ENCODE assay signal across 2 cellular contexts in the genomic region with DNA sequence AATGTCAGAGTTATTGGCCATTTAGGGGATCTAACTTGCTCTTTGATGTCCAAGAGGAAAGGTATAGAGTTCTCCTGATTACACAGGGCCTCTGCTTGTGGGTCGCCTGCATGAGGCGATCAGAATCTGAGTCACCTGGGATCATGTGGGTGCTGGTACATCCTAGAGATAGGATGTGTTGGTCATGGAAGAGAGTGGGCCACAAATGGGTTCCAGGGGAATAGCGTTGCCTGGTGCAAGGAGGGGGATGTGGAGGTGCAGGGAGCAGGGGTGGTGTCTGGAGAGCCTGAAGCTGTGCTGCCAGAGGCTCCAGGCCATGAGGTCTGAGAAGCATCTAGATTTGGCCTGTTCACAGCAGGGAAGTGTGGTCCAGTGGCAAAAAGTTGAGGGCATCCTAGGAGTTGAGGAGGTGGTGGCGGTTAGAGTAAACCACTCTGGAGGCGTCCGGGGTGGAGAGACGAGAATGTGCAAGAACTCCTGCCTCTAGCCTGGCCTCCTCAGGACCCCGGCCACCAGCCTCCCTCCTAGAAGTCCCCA.
TF ChIP-seq lines count a peak whose summit lies in the region.

No MANE protein-coding gene starts in this region.

TF ChIP-seq in K562, 482 proteins besides CTCF, POLR2A, EP300 and RAD21 (continued from another document):
- TF ChIP-seq, protein P1, sequence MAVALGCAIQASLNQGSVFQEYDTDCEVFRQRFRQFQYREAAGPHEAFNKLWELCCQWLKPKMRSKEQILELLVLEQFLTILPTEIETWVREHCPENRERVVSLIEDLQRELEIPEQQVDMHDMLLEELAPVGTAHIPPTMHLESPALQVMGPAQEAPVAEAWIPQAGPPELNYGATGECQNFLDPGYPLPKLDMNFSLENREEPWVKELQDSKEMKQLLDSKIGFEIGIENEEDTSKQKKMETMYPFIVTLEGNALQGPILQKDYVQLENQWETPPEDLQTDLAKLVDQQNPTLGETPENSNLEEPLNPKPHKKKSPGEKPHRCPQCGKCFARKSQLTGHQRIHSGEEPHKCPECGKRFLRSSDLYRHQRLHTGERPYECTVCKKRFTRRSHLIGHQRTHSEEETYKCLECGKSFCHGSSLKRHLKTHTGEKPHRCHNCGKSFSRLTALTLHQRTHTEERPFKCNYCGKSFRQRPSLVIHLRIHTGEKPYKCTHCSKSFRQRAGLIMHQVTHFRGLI (CRISPR knock-in tag; IDR thresholded peaks at IDR 0.05) = no peak
- TF ChIP-seq MYC (IDR thresholded peaks at IDR 0.05; ENCODE audit: low read depth, low read length) (no peak), MYC (CRISPR knock-in tag; IDR thresholded peaks at IDR 0.05; ENCODE audit: borderline replicate concordance, low read depth) (0 out of 2 replicates have a peak, but pooled peaks have one; percentile 4), PURB (CRISPR knock-in tag; IDR thresholded peaks at IDR 0.05; ENCODE audit: low read depth) (no peak), NFIC (IDR thresholded peaks at IDR 0.05) (no peak), PRPF4 (IDR thresholded peaks at IDR 0.05; ENCODE audit: insufficient read depth, low read depth, low read length, poor library complexity, severe bottlenecking) (no peak), ZNF134 (CRISPR knock-in tag; conservative IDR thresholded peaks at IDR 0.05) (no peak), CTBP1 (IDR thresholded peaks at IDR 0.05; ENCODE audit: borderline replicate concordance) (no peak), TOE1 (IDR thresholded peaks at IDR 0.05; ENCODE audit: borderline replicate concordance) (no peak), TOE1 (CRISPR knock-in tag; IDR thresholded peaks at IDR 0.05; ENCODE audit: borderline replicate concordance, low read depth) (0 out of 2 replicates have a peak, but pooled peaks have one; percentile 17), TBL1XR1 (IDR thresholded peaks at IDR 0.05; ENCODE audit: low read length in 2 of 2) (no peak), SNRNP70 (optimal IDR thresholded peaks at IDR 0.05; ENCODE audit: low read depth, low read length) (no peak), CHD2 (IDR thresholded peaks at IDR 0.05; ENCODE audit: low read depth, low read length) (no peak), ADNP (tag; IDR thresholded peaks at IDR 0.05) (no peak), MCM7 (IDR thresholded peaks at IDR 0.05) (no peak), CBX1 (IDR thresholded peaks at IDR 0.05; ENCODE audit: low read depth) (0 out of 2 replicates have a peak, but pooled peaks have one; percentile 22)
- TF ChIP-seq, protein P2, sequence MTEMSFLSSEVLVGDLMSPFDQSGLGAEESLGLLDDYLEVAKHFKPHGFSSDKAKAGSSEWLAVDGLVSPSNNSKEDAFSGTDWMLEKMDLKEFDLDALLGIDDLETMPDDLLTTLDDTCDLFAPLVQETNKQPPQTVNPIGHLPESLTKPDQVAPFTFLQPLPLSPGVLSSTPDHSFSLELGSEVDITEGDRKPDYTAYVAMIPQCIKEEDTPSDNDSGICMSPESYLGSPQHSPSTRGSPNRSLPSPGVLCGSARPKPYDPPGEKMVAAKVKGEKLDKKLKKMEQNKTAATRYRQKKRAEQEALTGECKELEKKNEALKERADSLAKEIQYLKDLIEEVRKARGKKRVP (CRISPR knock-in tag; IDR thresholded peaks at IDR 0.05) = no peak
- TF ChIP-seq, protein P3, sequence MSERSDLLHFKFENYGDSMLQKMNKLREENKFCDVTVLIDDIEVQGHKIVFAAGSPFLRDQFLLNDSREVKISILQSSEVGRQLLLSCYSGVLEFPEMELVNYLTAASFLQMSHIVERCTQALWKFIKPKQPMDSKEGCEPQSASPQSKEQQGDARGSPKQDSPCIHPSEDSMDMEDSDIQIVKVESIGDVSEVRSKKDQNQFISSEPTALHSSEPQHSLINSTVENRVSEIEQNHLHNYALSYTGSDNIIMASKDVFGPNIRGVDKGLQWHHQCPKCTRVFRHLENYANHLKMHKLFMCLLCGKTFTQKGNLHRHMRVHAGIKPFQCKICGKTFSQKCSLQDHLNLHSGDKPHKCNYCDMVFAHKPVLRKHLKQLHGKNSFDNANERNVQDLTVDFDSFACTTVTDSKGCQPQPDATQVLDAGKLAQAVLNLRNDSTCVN (CRISPR knock-in tag; IDR thresholded peaks at IDR 0.05) = peak; percentile 73
TF ChIP-seq in K562: peak in this region for 7.

TF ChIP-seq in SK-N-SH, 30 proteins besides CTCF, POLR2A, EP300 and RAD21 (continued from another document):
- TF ChIP-seq, protein P4, sequence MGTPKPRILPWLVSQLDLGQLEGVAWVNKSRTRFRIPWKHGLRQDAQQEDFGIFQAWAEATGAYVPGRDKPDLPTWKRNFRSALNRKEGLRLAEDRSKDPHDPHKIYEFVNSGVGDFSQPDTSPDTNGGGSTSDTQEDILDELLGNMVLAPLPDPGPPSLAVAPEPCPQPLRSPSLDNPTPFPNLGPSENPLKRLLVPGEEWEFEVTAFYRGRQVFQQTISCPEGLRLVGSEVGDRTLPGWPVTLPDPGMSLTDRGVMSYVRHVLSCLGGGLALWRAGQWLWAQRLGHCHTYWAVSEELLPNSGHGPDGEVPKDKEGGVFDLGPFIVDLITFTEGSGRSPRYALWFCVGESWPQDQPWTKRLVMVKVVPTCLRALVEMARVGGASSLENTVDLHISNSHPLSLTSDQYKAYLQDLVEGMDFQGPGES (IDR thresholded peaks at IDR 0.05; ENCODE audit: low read depth, low read length) = no peak
- TF ChIP-seq, protein P5, sequence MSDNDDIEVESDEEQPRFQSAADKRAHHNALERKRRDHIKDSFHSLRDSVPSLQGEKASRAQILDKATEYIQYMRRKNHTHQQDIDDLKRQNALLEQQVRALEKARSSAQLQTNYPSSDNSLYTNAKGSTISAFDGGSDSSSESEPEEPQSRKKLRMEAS (IDR thresholded peaks at IDR 0.05; ENCODE audit: low read depth) = no peak
